8 cellular contexts compared by ENCODE assay signal in genomic region chr19:32692727-32693061, GRCh38. TPM values are rescaled to one million over a fixed set of nuclear protein-coding genes. Genes with fewer than 3 reads are reported as not detected.
DNase-seq lines count a peak whose midpoint lies in the region; FAIRE-seq and TF ChIP-seq lines count a peak whose summit lies in the region.

No MANE protein-coding gene starts in this region.

- H3K79me2 ChIP-seq in astrocyte (ENCODE audit: insufficient read depth, low read length): peaks cover 52% of the 10 kb centered on the region

- H3K9me3 ChIP-seq in astrocyte (ENCODE audit: insufficient read depth, low read depth, low read length) (no peaks in the 10 kb centered on the region), mesodermal cell (ENCODE audit: control insufficient read depth, low read length) (peaks cover 11% of the 10 kb centered on the region)

- peaks cover 2% of the 10 kb centered on the region for H3K36me3 Mint-ChIP-seq in astrocyte (ENCODE audit: low read depth, unreplicated experiment)

- H3K9ac ChIP-seq in astrocyte (ENCODE audit: low read length): peak overlapping the region; percentile 71

- peaks cover 4% of the 10 kb centered on the region for H3K9me3 Mint-ChIP-seq in astrocyte (ENCODE audit: unreplicated experiment)

- intact Hi-C loops in head of caudate nucleus (cut with DNase I): no loop called here

- 90 to 99% methylated on average over 6 to 7 of the region's 7 CpGs for WGBS in mesodermal cell (ENCODE audit: insufficient coverage in 2 of 2), 2 experiments

- H3K27ac ChIP-seq in astrocyte (ENCODE audit: low read depth, low read length) (peak overlapping the region; percentile 63), mesodermal cell (ENCODE audit: low read depth, low read length, severe bottlenecking) (no peak overlapping the region)

- H3K36me3 ChIP-seq in astrocyte (ENCODE audit: insufficient read depth, low read length) (no peaks in the 10 kb centered on the region), mesodermal cell (ENCODE audit: control insufficient read depth, insufficient read depth, low read length) (no peaks in the 10 kb centered on the region)

- TF ChIP-seq CTCF in astrocyte (IDR thresholded peaks at IDR 0.05; ENCODE audit: insufficient read depth, low read depth, low read length): no peak

- H2AFZ ChIP-seq in astrocyte (ENCODE audit: low read depth, low read length): peak overlapping the region; percentile 66

- peaks cover 5% of the 10 kb centered on the region for H3K4me1 Mint-ChIP-seq in astrocyte (ENCODE audit: low read depth, unreplicated experiment)

- H3K4me3 Mint-ChIP-seq in astrocyte (ENCODE audit: unreplicated experiment): peak overlapping the region; percentile 83

- H3K4me1 ChIP-seq in astrocyte (ENCODE audit: insufficient read depth, low read length) (peaks cover 14% of the 10 kb centered on the region), mesodermal cell (ENCODE audit: control insufficient read depth, insufficient read depth, low read length, poor library complexity, severe bottlenecking) (no peaks in the 10 kb centered on the region)

- H3K4me3 ChIP-seq in astrocyte (ENCODE audit: insufficient read depth, low read depth, low read length) (peak overlapping the region; percentile 70), mesodermal cell (ENCODE audit: extremely low read depth, insufficient read depth, low read length, poor library complexity, severe bottlenecking) (peak overlapping the region; percentile 44)

- FAIRE-seq in astrocyte (lab: Jason Lieb, UNC): no peak

- H4K20me1 ChIP-seq in astrocyte (ENCODE audit: insufficient read depth, low read length): peaks cover 20% of the 10 kb centered on the region

- no peaks in the 10 kb centered on the region for H3K27me3 Mint-ChIP-seq in astrocyte (ENCODE audit: low read depth, unreplicated experiment)

- H3K27me3 ChIP-seq in astrocyte (ENCODE audit: insufficient read depth, low read length): no peaks in the 10 kb centered on the region

- DNase-seq in COLO668 (lab: John Stamatoyannopoulos, UW; ENCODE audit: unreplicated experiment): peak; percentile 22
- DNase-seq in HT-29 (ENCODE audit: low spot score): peak; percentile 42
- no peak for DNase-seq in astrocyte (ENCODE audit: low read depth)
- no peak for DNase-seq in NCI-H1105 (lab: John Stamatoyannopoulos, UW)
- DNase-seq in head of caudate nucleus: no peak
- no peak for DNase-seq in GF-D8 (lab: John Stamatoyannopoulos, UW)
- DNase-seq in NCI-H1694 treated with DMSO at 0.1 percent for 48 hours (lab: John Stamatoyannopoulos, UW): no peak

- H3K4me2 ChIP-seq in astrocyte (ENCODE audit: low read length): peak overlapping the region; percentile 78

- peak overlapping the region; percentile 14 for H3K27ac Mint-ChIP-seq in astrocyte (ENCODE audit: unreplicated experiment)

RNA-seq across cellular contexts. Expression of gene NUDT19, which starts 1.1 kb away (rescaled TPM):
- 18.4 and 19.9 TPM in 2 replicates for total RNA-seq in HT-29 (2014; rRNA removed; shearing (Covaris generic))
- total RNA-seq in astrocyte: 3.3 and 4.0 TPM in 2 replicates
- polyA plus RNA-seq in mesodermal cell (2013, experiment 1 of 2): 3.6 TPM
- 4.6 TPM for polyA plus RNA-seq in mesodermal cell (2013, experiment 2 of 2)

RNA-seq across cellular contexts. Expression of gene RGS9BP, which starts 17.0 kb away (rescaled TPM):
- total RNA-seq in HT-29 (2014; rRNA removed; shearing (Covaris generic)): 0.70 and 1.0 TPM in 2 replicates
- total RNA-seq in astrocyte: 0.18 and 0.19 TPM in 2 replicates
- not detected for polyA plus RNA-seq in mesodermal cell (2013, experiment 1 of 2)
- not detected for polyA plus RNA-seq in mesodermal cell (2013, experiment 2 of 2)

RNA-seq across cellular contexts. Expression of gene ANKRD27, which starts 17.7 kb away (rescaled TPM):
- 39.4 and 43.1 TPM in 2 replicates for total RNA-seq in HT-29 (2014; rRNA removed; shearing (Covaris generic))
- 19.7 and 20.8 TPM in 2 replicates for total RNA-seq in astrocyte
- polyA plus RNA-seq in mesodermal cell (2013, experiment 1 of 2): 18.1 TPM
- polyA plus RNA-seq in mesodermal cell (2013, experiment 2 of 2): 18.9 TPM

RNA-seq across cellular contexts. Expression of gene TDRD12, which starts 26.9 kb away (rescaled TPM):
- 0.03 TPM in 1 of 2 replicates, not detected in the other for total RNA-seq in HT-29 (2014; rRNA removed; shearing (Covaris generic))
- total RNA-seq in astrocyte: not detected in 2 replicates
- polyA plus RNA-seq in mesodermal cell (2013, experiment 1 of 2): 0.07 TPM
- 0.15 TPM for polyA plus RNA-seq in mesodermal cell (2013, experiment 2 of 2)

Comparison
In these comparisons a context has a peak if more than half of its experiments do, and no peak if none do; other contexts are left out.
1. DNase-seq: peak in COLO668 (single experiment) and HT-29 (single experiment); none in astrocyte (single experiment), NCI-H1105 (single experiment), head of caudate nucleus (0 of 42), GF-D8 (single experiment) and NCI-H1694 treated with DMSO at 0.1 percent for 48 hours (single experiment).